In genomic region chr11:46363031-46363407, GRCh38 we compare ENCODE assay signal across 8 cellular contexts. TPM values are rescaled to one million over a fixed set of nuclear protein-coding genes. Genes with fewer than 3 reads are reported as not detected.
DNase-seq lines count a peak whose midpoint lies in the region; ATAC-seq and TF ChIP-seq lines count a peak whose summit lies in the region.

No MANE protein-coding gene starts in this region.

- peak; percentile 40 for DNase-seq in BE2C
- peak; percentile 86 for DNase-seq in MV-4-11 (lab: John Stamatoyannopoulos, UW)
- peak in 3 of 4 donors; percentile 52 to 71 (median 54) for DNase-seq in body of pancreas
- peak; percentile 82 for DNase-seq in kidney tubule cell (ENCODE audit: low spot score)
- DNase-seq in superior temporal gyrus (ENCODE audit: extremely low spot score) = peak; percentile 60
- DNase-seq in activated effector memory CD4-positive, alpha-beta T cell treated with anti-CD3 and anti-CD28 coated beads, Interleukin-2, amount 50 U/mL, for 16 hours = no peak
- DNase-seq in progenitor cell of endocrine pancreas (ENCODE audit: low spot score, unreplicated experiment) = no peak

- no peaks in the 10 kb centered on the region for H3K27me3 Mint-ChIP-seq in progenitor cell of endocrine pancreas

- ATAC-seq in body of pancreas (peak; percentile 47), HG03521 (IDR thresholded peaks at IDR 0.05; ENCODE audit: unreplicated experiment) (no peak)

- TF ChIP-seq POLR2A in body of pancreas (IDR thresholded peaks at IDR 0.05) = no peak

- H3K27ac ChIP-seq in body of pancreas = peak overlapping the region in 2 of 4 donors; percentile 58 to 73

- H3K4me1 ChIP-seq in BE2C = peaks cover 10% of the 10 kb centered on the region
- peaks cover 42% of the 10 kb centered on the region for H3K4me1 ChIP-seq in body of pancreas

- no peaks in the 10 kb centered on the region for H3K9me3 Mint-ChIP-seq in progenitor cell of endocrine pancreas (ENCODE audit: low read depth)

- WGBS in body of pancreas, 2 donors = 60 to 70% methylated on average over 2 to 9 of the region's 9 CpGs

- TF ChIP-seq CTCF in BE2C (IDR thresholded peaks at IDR 0.05; ENCODE audit: low read depth, low read length) (no peak), body of pancreas (IDR thresholded peaks at IDR 0.05) (no peak), progenitor cell of endocrine pancreas (IDR thresholded peaks at IDR 0.05; ENCODE audit: unreplicated experiment) (no peak)

- H3K9me3 ChIP-seq in BE2C (no peaks in the 10 kb centered on the region), body of pancreas (no peaks in the 10 kb centered on the region)

- no peak overlapping the region for H3K4me3 ChIP-seq in BE2C (ENCODE audit: low read depth, low read length)
- no peak overlapping the region for H3K4me3 ChIP-seq in body of pancreas

- H3K4me3 Mint-ChIP-seq in progenitor cell of endocrine pancreas (ENCODE audit: low read depth) = no peak overlapping the region

- no peaks in the 10 kb centered on the region for H3K36me3 Mint-ChIP-seq in progenitor cell of endocrine pancreas (ENCODE audit: insufficient read depth)

- no peaks in the 10 kb centered on the region for H3K36me3 ChIP-seq in BE2C
- no peaks in the 10 kb centered on the region for H3K36me3 ChIP-seq in body of pancreas (replicated peaks in 1 of 2; ENCODE audit: insufficient read depth in 1 of 2, low read depth in 2 of 2)

- no peak overlapping the region for H3K27ac Mint-ChIP-seq in progenitor cell of endocrine pancreas

- intact Hi-C loops in body of pancreas (cut with DNase I) = no loop called here

- H3K27me3 ChIP-seq in BE2C (no peaks in the 10 kb centered on the region), body of pancreas (no peaks in the 10 kb centered on the region)

- H3K4me1 Mint-ChIP-seq in progenitor cell of endocrine pancreas (ENCODE audit: low read depth) = peaks cover 13% of the 10 kb centered on the region

RNA-seq across cellular contexts. Expression of gene DGKZ, which starts 15.8 kb away (rescaled TPM):
- 74.7 TPM for polyA plus RNA-seq in BE2C (2012; ENCODE audit: insufficient read depth, insufficient read length, low read depth)
- 10 to 100 TPM; 79.4 to 86.4 TPM for total RNA-seq in body of pancreas
- 55.1 and 58.3 TPM in 2 replicates for total RNA-seq in progenitor cell of endocrine pancreas

RNA-seq across cellular contexts. Expression of gene MDK, which starts 18.4 kb away (rescaled TPM):
- polyA plus RNA-seq in BE2C (2012; ENCODE audit: insufficient read depth, insufficient read length, low read depth) = 215 TPM
- 10 to 100 TPM; 36.9 to 63.0 TPM for total RNA-seq in body of pancreas
- total RNA-seq in progenitor cell of endocrine pancreas = 1,921 and 2,040 TPM in 2 replicates

RNA-seq across cellular contexts. Expression of gene CHRM4, which starts 28.6 kb away (rescaled TPM):
- polyA plus RNA-seq in BE2C (2012; ENCODE audit: insufficient read depth, insufficient read length, low read depth) = not detected
- total RNA-seq in body of pancreas = not detected
- 0.51 and 0.81 TPM in 2 replicates for total RNA-seq in progenitor cell of endocrine pancreas

Comparison
In these comparisons a context has a peak if more than half of its experiments do, and no peak if none do; other contexts are left out.
1. DNase-seq: peak in BE2C (single experiment), MV-4-11 (single experiment), body of pancreas (3 of 4), kidney tubule cell (single experiment) and superior temporal gyrus (single experiment); none in activated effector memory CD4-positive, alpha-beta T cell treated with anti-CD3 and anti-CD28 coated beads, Interleukin-2, amount 50 U/mL, for 16 hours (single experiment) and progenitor cell of endocrine pancreas (single experiment).
2. RNA of gene MDK, which starts 18.4 kb away (total RNA-seq): 1,921 to 2,040 TPM in progenitor cell of endocrine pancreas; 36.9 to 63.0 TPM in body of pancreas; every median in the first group is over 10 times any median in the second.